ENCODE assay signal across 8 cellular contexts in genomic region chr6:158797331-158798202, GRCh38. TPM values are rescaled to one million over a fixed set of nuclear protein-coding genes. Genes with fewer than 3 reads are reported as not detected.
DNase-seq lines count a peak whose midpoint lies in the region; ATAC-seq and TF ChIP-seq lines count a peak whose summit lies in the region.

No MANE protein-coding gene starts in this region.

- H3K27me3 Mint-ChIP-seq in WTC11 (ENCODE audit: low read depth) = no peaks in the 10 kb centered on the region

- no peak overlapping the region for H3K4me2 ChIP-seq in neuronal stem cell (ENCODE audit: insufficient read depth, low read length, poor library complexity, severe bottlenecking)

- H3K18ac ChIP-seq in neuronal stem cell (ENCODE audit: low read length) = no peak overlapping the region

- no peak overlapping the region for H2AFZ ChIP-seq in neuronal stem cell (ENCODE audit: low read length)

- H2BK120ac ChIP-seq in neuronal stem cell (ENCODE audit: low read depth, low read length) = no peak overlapping the region

- peaks cover 2 to 26% of the 10 kb centered on the region in 2 donors for H3K4me1 ChIP-seq in neuronal stem cell (ENCODE audit: control insufficient read depth in 2 of 2, insufficient read depth in 1 of 2, low read depth in 1 of 2, low read length in 2 of 2)

- WGBS in neuronal stem cell (ENCODE audit: extremely low coverage in 2 of 2, insufficient read length in 2 of 2, insufficient replicate concordance in 1 of 2), 2 donors = no CpG with 5 or more reads among the region's 3 CpGs

- no peaks in the 10 kb centered on the region for H3K36me3 ChIP-seq in neuronal stem cell (replicated peaks in 1 of 2; ENCODE audit: control insufficient read depth in 2 of 2, insufficient read depth in 2 of 2, low read length in 2 of 2)

- H2BK5ac ChIP-seq in neuronal stem cell (ENCODE audit: low read length) = no peak overlapping the region

- POLR2A ChIA-PET in WTC11 (lab: Charles Lee) = interaction anchor here (0.5 kb wide), 1 partner anchor 156 kb away, joined by 3 read pairs; no protein-coding TSS in a partner anchor

- DNase-seq in NOMO-1 treated with DMSO at 0.1 percent for 48 hours (lab: John Stamatoyannopoulos, UW; ENCODE audit: unreplicated experiment) (peak; percentile 25), NOMO-1 treated with dmso at 0.1 percent for 144 hours (lab: John Stamatoyannopoulos, UW; ENCODE audit: unreplicated experiment) (no peak), WTC11 (ENCODE audit: low spot score) (no peak), fibroblast of peridontal ligament (ENCODE audit: extremely low read depth) (peak; percentile 93), NCI-H2081 (lab: John Stamatoyannopoulos, UW) (no peak), hypothalamus (lab: John Stamatoyannopoulos, UW) (no peak), neuronal stem cell (ENCODE audit: low spot score) (no peak)
- DNase-seq in stimulated activated CD8-positive, alpha-beta memory T cell treated with anti-CD3 and anti-CD28 coated beads, Interleukin-4, amount 100 ng/mL, for 48 hours = peak; percentile 21

- H4K8ac ChIP-seq in neuronal stem cell (ENCODE audit: low read depth, low read length) = no peak overlapping the region

- H3K79me1 ChIP-seq in neuronal stem cell (ENCODE audit: low read depth, low read length) = peaks cover 7% of the 10 kb centered on the region

- H3K4ac ChIP-seq in neuronal stem cell (ENCODE audit: low read length) = no peak overlapping the region

- no peak overlapping the region for H3K23ac ChIP-seq in neuronal stem cell (ENCODE audit: low read depth, low read length, poor library complexity)

- H3K9me3 ChIP-seq in neuronal stem cell (replicated peaks in 1 of 2; ENCODE audit: control insufficient read depth in 2 of 2, insufficient read depth in 1 of 2, low read depth in 1 of 2, low read length in 2 of 2) = no peaks in the 10 kb centered on the region

- no peak overlapping the region for H2BK12ac ChIP-seq in neuronal stem cell (ENCODE audit: low read length)

- no peaks in the 10 kb centered on the region for H3K27me3 ChIP-seq in neuronal stem cell (ENCODE audit: control insufficient read depth in 3 of 3, insufficient read depth in 3 of 3, low read depth in 1 of 3, low read length in 3 of 3)

- H3K36me3 Mint-ChIP-seq in WTC11 = 0 out of 2 replicates have a peak, but pooled peaks cover 6% of the 10 kb centered on the region

- H3K4me3 ChIP-seq in neuronal stem cell (ENCODE audit: low read length in 2 of 2) = no peak overlapping the region

- H4K91ac ChIP-seq in neuronal stem cell (ENCODE audit: low read depth, low read length, poor library complexity) = no peak overlapping the region

- no peak overlapping the region for H3K4me3 Mint-ChIP-seq in WTC11

- H3K27ac ChIP-seq in neuronal stem cell (replicated peaks; ENCODE audit: low read length) = no peak overlapping the region

- H3K4me1 Mint-ChIP-seq in WTC11 = peaks cover 89% of the 10 kb centered on the region

- peak overlapping the region; percentile 11; the same call in 1 of the 2 replicates for H3K27ac Mint-ChIP-seq in WTC11

- no peak for TF ChIP-seq CTCF in WTC11 (IDR thresholded peaks at IDR 0.05)

- CTCF ChIA-PET in WTC11 (lab: Charles Lee) = interaction anchor here (1.1 to 2.4 kb wide), 2 partner anchors 79 to 93 kb away, joined by 3 to 6 read pairs; no protein-coding TSS in a partner anchor

- no peak overlapping the region for H2BK15ac ChIP-seq in neuronal stem cell (ENCODE audit: low read length)

- no peak overlapping the region for H3K9ac ChIP-seq in neuronal stem cell (ENCODE audit: low read depth, low read length, poor library complexity)

- no peaks in the 10 kb centered on the region for H3K9me3 Mint-ChIP-seq in WTC11

- H3K14ac ChIP-seq in neuronal stem cell (ENCODE audit: low read length) = no peak overlapping the region

- H2AK5ac ChIP-seq in neuronal stem cell (ENCODE audit: low read depth, low read length) = no peak overlapping the region

- ATAC-seq in WTC11 = no peak

TF ChIP-seq in WTC11, 78 proteins besides CTCF, POLR2A, EP300 and RAD21:
- no peak for TF ChIP-seq NFATC4 (CRISPR knock-in tag; IDR thresholded peaks at IDR 0.05)
- no peak for TF ChIP-seq ELF4 (CRISPR knock-in tag; IDR thresholded peaks at IDR 0.05; ENCODE audit: low read depth)
- no peak for TF ChIP-seq TEAD4 (CRISPR knock-in tag; IDR thresholded peaks at IDR 0.05)
- no peak for TF ChIP-seq SOX15 (CRISPR knock-in tag; IDR thresholded peaks at IDR 0.05)
- no peak for TF ChIP-seq MYBL2 (CRISPR knock-in tag; IDR thresholded peaks at IDR 0.05)
- no peak for TF ChIP-seq TCF7 (CRISPR knock-in tag; IDR thresholded peaks at IDR 0.05; ENCODE audit: low read depth)
- no peak for TF ChIP-seq E2F1 (CRISPR knock-in tag; IDR thresholded peaks at IDR 0.05)
- no peak for TF ChIP-seq TP53 (CRISPR knock-in tag; IDR thresholded peaks at IDR 0.05)
- TF ChIP-seq ZBTB21 (CRISPR knock-in tag; IDR thresholded peaks at IDR 0.05; ENCODE audit: borderline replicate concordance) = no peak

RNA-seq across cellular contexts. Expression of gene EZR, which starts 21.6 kb away (rescaled TPM):
- total RNA-seq in WTC11 (2021) = 194 to 215 TPM (median 199 TPM) in 3 replicates
- polyA plus RNA-seq in neuronal stem cell (2013, experiment 1 of 2) = 32.4 TPM
- 32.9 TPM for polyA plus RNA-seq in neuronal stem cell (2013, experiment 2 of 2)

Comparison
In these comparisons a context has a peak if more than half of its experiments do, and no peak if none do; other contexts are left out.
1. DNase-seq: peak in NOMO-1 treated with DMSO at 0.1 percent for 48 hours (single experiment), fibroblast of peridontal ligament (single experiment) and stimulated activated CD8-positive, alpha-beta memory T cell treated with anti-CD3 and anti-CD28 coated beads, Interleukin-4, amount 100 ng/mL, for 48 hours (single experiment); none in NOMO-1 treated with dmso at 0.1 percent for 144 hours (single experiment), WTC11 (single experiment), NCI-H2081 (0 of 2), hypothalamus (0 of 51) and neuronal stem cell (single experiment).